ENCODE assay signal across 9 cellular contexts in the genomic region with DNA sequence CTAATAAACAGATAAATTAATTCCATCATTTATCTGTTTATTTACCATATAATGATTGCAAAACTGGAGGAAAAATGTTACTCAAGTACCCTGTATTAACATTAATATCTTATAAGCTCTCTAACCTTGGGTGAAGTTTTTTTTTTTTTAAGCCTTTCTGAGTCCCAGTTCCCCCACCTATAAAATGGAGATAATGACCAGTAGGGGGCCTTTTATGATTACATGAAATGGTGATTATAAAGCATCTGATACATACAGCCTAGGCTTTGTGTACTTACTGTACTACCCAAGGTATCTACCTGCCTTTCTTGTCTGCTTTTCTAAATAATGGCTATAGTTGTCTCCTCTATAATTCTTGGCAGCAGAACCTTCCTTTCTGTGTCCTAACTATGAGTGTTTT. TPM values are rescaled to one million over a fixed set of nuclear protein-coding genes. Genes with fewer than 3 reads are reported as not detected.
A peak's percentile ranks its signal among the peaks of the same experiment; 100 is the strongest.
DNase-seq lines count a peak whose midpoint lies in the region; ATAC-seq and TF ChIP-seq lines count a peak whose summit lies in the region.
"Had no signal": no experiment of that assay in that cellular context is flagged by ENCODE, and none has a peak within 500 bp of the region (broad histone marks: within the 10 kb centered on the region; RNA-seq: fewer than 3 reads in every experiment).

No MANE protein-coding gene starts in this region.

- POLR2A ChIA-PET in OCI-LY7 (lab: Charles Lee): interaction anchor here (0.8 kb wide), 1 partner anchor 17 kb away, joined by 3 read pairs; no protein-coding TSS in a partner anchor

- DNase-seq in heart left ventricle (no peak), right cardiac atrium (no peak), OCI-LY7 (ENCODE audit: low spot score) (peak; percentile 67), fibroblast of lung (ENCODE audit: low read depth in 2 of 2) (peak; percentile 28 to 48), uterus (no peak), MG63 (no peak), NCI-H446 treated with DMSO at 0.1 percent for 48 hours (lab: John Stamatoyannopoulos, UW) (no peak)

- H3K9ac ChIP-seq in fibroblast of lung (ENCODE audit: insufficient read depth, low read length): no peak overlapping the region
- H3K9ac ChIP-seq: parathyroid adenoma had no signal

- H3K4me1 ChIP-seq in heart left ventricle: peaks cover 0 to 12% (median 0%) of the 10 kb centered on the region in 12 donors
- no peaks in the 10 kb centered on the region for H3K4me1 ChIP-seq in right cardiac atrium (ENCODE audit: control insufficient read depth, insufficient read depth, low read length)
- H3K4me1 ChIP-seq in OCI-LY7 (ENCODE audit: insufficient read depth, low read length, poor library complexity, severe bottlenecking): no peaks in the 10 kb centered on the region
- H3K4me1 ChIP-seq in fibroblast of lung (ENCODE audit: control insufficient read depth, extremely low read depth, insufficient read depth, low read length): no peaks in the 10 kb centered on the region
- H3K4me1 ChIP-seq in uterus: no peaks in the 10 kb centered on the region
- H3K4me1 ChIP-seq: parathyroid adenoma had no signal

- H3K27ac ChIP-seq in heart left ventricle: no peak overlapping the region
- no peak overlapping the region for H3K27ac ChIP-seq in right cardiac atrium (ENCODE audit: low read length)
- H3K27ac ChIP-seq in OCI-LY7 (ENCODE audit: low read depth, low read length, poor library complexity, severe bottlenecking): no peak overlapping the region
- no peak overlapping the region for H3K27ac ChIP-seq in fibroblast of lung (ENCODE audit: insufficient read depth, low read length)
- no peak overlapping the region for H3K27ac ChIP-seq in uterus
- H3K27ac ChIP-seq: parathyroid adenoma had no signal

- TF ChIP-seq CTCF in heart left ventricle (IDR thresholded peaks at IDR 0.05) (peak in 10 of 12 donors; percentile 19 to 53 (median 42)), OCI-LY7 (conservative IDR thresholded peaks at IDR 0.05; ENCODE audit: low read length) (peak; percentile 88), fibroblast of lung (conservative IDR thresholded peaks at IDR 0.05 in 1 of 2, IDR thresholded peaks at IDR 0.05 in 1 of 2; ENCODE audit: low read depth in 1 of 2, low read length in 2 of 2) (peak; percentile 26 to 50), uterus (IDR thresholded peaks at IDR 0.05) (peak in 3 of 4 experiments; percentile 10 to 26 (median 18))

- H3K9me2 ChIP-seq in OCI-LY7 (ENCODE audit: insufficient read depth, low read length): no peaks in the 10 kb centered on the region

- H3K4me3 ChIP-seq in heart left ventricle: no peak overlapping the region
- H3K4me3 ChIP-seq in right cardiac atrium (ENCODE audit: low read length): no peak overlapping the region
- no peak overlapping the region for H3K4me3 ChIP-seq in OCI-LY7 (ENCODE audit: low read depth, low read length, poor library complexity, severe bottlenecking)
- H3K4me3 ChIP-seq in fibroblast of lung (replicated peaks in 1 of 4; ENCODE audit: control extremely low read depth in 1 of 4, insufficient read depth in 1 of 4, low read depth in 3 of 4, low read length in 4 of 4): no peak overlapping the region
- H3K4me3 ChIP-seq in uterus: no peak overlapping the region
- no peak overlapping the region for H3K4me3 ChIP-seq in MG63

- no peak for TF ChIP-seq POLR2A in heart left ventricle (IDR thresholded peaks at IDR 0.05)
- TF ChIP-seq POLR2A in uterus (IDR thresholded peaks at IDR 0.05): no peak

- no peak overlapping the region for H3K4me2 ChIP-seq in OCI-LY7 (ENCODE audit: low read length)
- no peak overlapping the region for H3K4me2 ChIP-seq in fibroblast of lung (ENCODE audit: extremely low read depth, insufficient read depth, low read length)

- BruUV-seq in OCI-LY7 (replicated peaks; lab: Mats Ljungman, UMichigan): no TSS peak

- H3K36me3 ChIP-seq in heart left ventricle (no peaks in the 10 kb centered on the region), OCI-LY7 (ENCODE audit: insufficient read depth, low read length) (no peaks in the 10 kb centered on the region), fibroblast of lung (ENCODE audit: control insufficient read depth, insufficient read depth, low read length) (no peaks in the 10 kb centered on the region), uterus (no peaks in the 10 kb centered on the region), MG63 (no peaks in the 10 kb centered on the region)

- CTCF ChIA-PET in OCI-LY7 (lab: Charles Lee; ENCODE audit: unreplicated experiment): no interaction called here

- ATAC-seq in heart left ventricle (no peak), right cardiac atrium (no peak), GM19351 (IDR thresholded peaks at IDR 0.05; ENCODE audit: unreplicated experiment) (no peak)

- no peak overlapping the region for H2AFZ ChIP-seq in OCI-LY7 (ENCODE audit: low read length)
- no peak overlapping the region for H2AFZ ChIP-seq in fibroblast of lung (ENCODE audit: low read length)
- H2AFZ ChIP-seq: parathyroid adenoma had no signal

- H3K9me3 ChIP-seq in heart left ventricle (no peaks in the 10 kb centered on the region), right cardiac atrium (ENCODE audit: control insufficient read depth, low read length) (no peaks in the 10 kb centered on the region), OCI-LY7 (ENCODE audit: low read length) (no peaks in the 10 kb centered on the region), fibroblast of lung (ENCODE audit: control insufficient read depth, insufficient read depth, low read depth, low read length) (no peaks in the 10 kb centered on the region), uterus (no peaks in the 10 kb centered on the region), MG63 (no peaks in the 10 kb centered on the region)

- no peaks in the 10 kb centered on the region for H3K27me3 ChIP-seq in heart left ventricle
- no peaks in the 10 kb centered on the region for H3K27me3 ChIP-seq in right cardiac atrium (ENCODE audit: control insufficient read depth, insufficient read depth)
- H3K27me3 ChIP-seq in fibroblast of lung (ENCODE audit: control insufficient read depth, insufficient read depth, low read length): no peaks in the 10 kb centered on the region
- no peaks in the 10 kb centered on the region for H3K27me3 ChIP-seq in uterus
- H3K27me3 ChIP-seq in MG63: no peaks in the 10 kb centered on the region

- H4K20me1 ChIP-seq in OCI-LY7 (ENCODE audit: insufficient read depth, low read length) (no peaks in the 10 kb centered on the region), fibroblast of lung (ENCODE audit: control insufficient read depth, extremely low read depth, insufficient read depth, low read length) (no peaks in the 10 kb centered on the region)

- H3K79me2 ChIP-seq in OCI-LY7 (ENCODE audit: insufficient read depth, low read depth, low read length): no peaks in the 10 kb centered on the region
- H3K79me2 ChIP-seq in fibroblast of lung (ENCODE audit: control insufficient read depth, insufficient read depth, low read length): no peaks in the 10 kb centered on the region
- H3K79me2 ChIP-seq: parathyroid adenoma had no signal

- intact Hi-C loops in heart left ventricle (cut with DNase I): loop anchor here in 1 of 10 donors (10.0 kb wide), 1 partner anchor 46 kb away; a partner anchor contains a TSS
- intact Hi-C loops in right cardiac atrium (cut with DNase I): no loop called here
- intact Hi-C loops in OCI-LY7 (cut with micrococcal nuclease; ENCODE audit: unreplicated experiment): loop anchor here (5.0 kb wide), 1 partner anchor 48 kb away; no protein-coding TSS in a partner anchor
- intact Hi-C loops in uterus (cut with DNase I; ENCODE audit: low total_unique reads): no loop called here

RNA-seq across cellular contexts. Expression of a gene that starts 22.6 kb away (rescaled TPM):
- total RNA-seq in heart left ventricle (under 1 TPM in 1 of 9 donors, not detected in 8; 0.27 TPM), right cardiac atrium (under 1 TPM; 0.11 to 0.42 (median 0.29) TPM), OCI-LY7 (2022) (not detected in 2 replicates), fibroblast of lung (0.51 and 0.66 TPM in 2 replicates), uterus (1 to 10 TPM in 1 of 4 donors, under 1 TPM in 1, not detected in 2; 0.46 to 2.8 TPM)
- polyA plus RNA-seq in heart left ventricle (under 1 TPM; 0.15 to 0.42 TPM), right cardiac atrium (0.36 TPM), fibroblast of lung (0.06 and 0.38 TPM in 2 replicates)
- not detected in 2 replicates for total RNA-seq in OCI-LY7 (2014; rRNA removed; shearing (Covaris generic))
- polyA plus RNA-seq in fibroblast of lung (2012): 0.06 and 0.10 TPM in 2 replicates
- polyA minus RNA-seq in fibroblast of lung (ENCODE audit: low replicate concordance): 1.2 TPM in 1 of 2 replicates, not detected in the other
- 0.33 and 0.39 TPM in 2 replicates for total RNA-seq in MG63 (2014; rRNA removed; shearing (Covaris generic); ENCODE audit: low replicate concordance)

RNA-seq across cellular contexts. Expression of a gene that starts 22.6 kb away (rescaled TPM):
- total RNA-seq in heart left ventricle (under 1 TPM in 1 of 9 donors, not detected in 8; 0.29 TPM), right cardiac atrium (under 1 TPM in 1 of 4 donors, not detected in 3; 0.06 TPM), OCI-LY7 (2022) (0.17 and 1.4 TPM in 2 replicates), fibroblast of lung (under 0.01 and 0.17 TPM in 2 replicates), uterus (1 to 10 TPM in 1 of 4 donors, under 1 TPM in 2, not detected in 1; 0.51 to 1.0 (median 0.55) TPM)
- polyA plus RNA-seq in heart left ventricle (under 1 TPM in 1 of 2 donors, not detected in 1; 0.19 TPM), right cardiac atrium (0.07 TPM), fibroblast of lung (0.10 TPM in 1 of 2 replicates, not detected in the other)
- not detected in 2 replicates for total RNA-seq in OCI-LY7 (2014; rRNA removed; shearing (Covaris generic))
- polyA plus RNA-seq in fibroblast of lung (2012): 0.02 and 0.03 TPM in 2 replicates
- polyA minus RNA-seq in fibroblast of lung (ENCODE audit: low replicate concordance): not detected in 2 replicates
- total RNA-seq in MG63 (2014; rRNA removed; shearing (Covaris generic); ENCODE audit: low replicate concordance): not detected in 2 replicates

RNA-seq across cellular contexts. Expression of a gene that starts 44.1 kb away (rescaled TPM):
- 10 to 100 TPM in 5 of 9 donors, 1 to 10 TPM in 4; 7.0 to 17.0 (median 10.2) TPM for total RNA-seq in heart left ventricle
- 10 to 100 TPM; 13.4 to 20.1 TPM for polyA plus RNA-seq in heart left ventricle
- total RNA-seq in right cardiac atrium: 100 to 1,000 TPM in 1 of 4 donors, 10 to 100 TPM in 3; 21.9 to 183 (median 33.4) TPM
- polyA plus RNA-seq in right cardiac atrium: 64.6 TPM
- total RNA-seq in OCI-LY7 (2014; rRNA removed; shearing (Covaris generic)): not detected in 2 replicates
- total RNA-seq in OCI-LY7 (2022): not detected in 2 replicates
- total RNA-seq in fibroblast of lung: 1.5 and 3.8 TPM in 2 replicates
- 2.9 and 6.5 TPM in 2 replicates for polyA plus RNA-seq in fibroblast of lung
- polyA plus RNA-seq in fibroblast of lung (2012): 3.0 and 6.1 TPM in 2 replicates
- polyA minus RNA-seq in fibroblast of lung (ENCODE audit: low replicate concordance): 1.1 TPM in 1 of 2 replicates, not detected in the other
- total RNA-seq in uterus: 10 to 100 TPM; 13.4 to 26.6 (median 16.2) TPM
- total RNA-seq in MG63 (2014; rRNA removed; shearing (Covaris generic); ENCODE audit: low replicate concordance): not detected in 2 replicates

Comparison
In these comparisons a context has a peak if more than half of its experiments do, and no peak if none do; other contexts are left out.
1. DNase-seq: peak in OCI-LY7 (single experiment) and fibroblast of lung (2 of 2); none in heart left ventricle (0 of 5), right cardiac atrium (0 of 3), uterus (0 of 2), MG63 (single experiment) and NCI-H446 treated with DMSO at 0.1 percent for 48 hours (single experiment).
2. CTCF ChIP-seq: peak in every context shown above with its lines; median percentile 88 in OCI-LY7; 42 in heart left ventricle; 38 in fibroblast of lung; 18 in uterus.